In the genomic region with DNA sequence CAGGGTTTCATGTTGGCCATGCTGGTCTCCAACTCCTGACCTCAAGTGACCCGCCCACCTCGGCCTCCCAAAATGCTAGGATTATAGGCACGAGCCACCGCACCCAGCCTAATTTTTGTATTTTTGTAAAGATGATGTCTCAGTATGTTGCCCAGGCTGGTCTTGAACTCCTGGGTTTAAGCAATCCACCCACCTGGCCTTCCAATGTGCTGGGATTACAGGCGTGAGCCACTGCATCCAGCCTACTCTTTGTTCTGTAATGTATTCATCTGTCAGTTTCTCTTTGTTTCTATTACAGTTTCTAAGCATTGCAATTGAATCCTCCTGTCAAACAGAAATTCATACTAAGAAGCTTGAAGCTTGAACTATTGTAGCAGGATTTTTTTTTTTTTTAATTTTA, we compare ENCODE assay signal across 19 cellular contexts.
"Had no signal": no experiment of that assay in that cellular context is flagged by ENCODE, and none has a peak within 500 bp of the region (broad histone marks: within the 10 kb centered on the region; RNA-seq: fewer than 3 reads in every experiment).

No MANE protein-coding gene starts in this region.

- H3K4me3 Mint-ChIP-seq: endodermal cell; naive B cell; stimulated activated memory B cell treated with anti-CD40 and anti-IgM and Interleukin-4, amounts not matched to agents 10 μg/mL and 1 μg/mL and 100 μg/mL, for 72 hours had no signal

- DNase-seq: activated CD4-positive, alpha-beta T cell treated with anti-CD3 and anti-CD28 coated beads for 48 hours; activated CD4-positive, CD25-positive, alpha-beta regulatory T cell; activated T-cell treated with anti-CD3 and anti-CD28 coated beads for 4 hours; amygdala; cortex of kidney; endodermal cell; heart left ventricle; left colon; mesendoderm; naive B cell; small intestine; T1000; upper lobe of right lung had no signal

- H3K4me1 Mint-ChIP-seq: endodermal cell had no signal

- H3K36me3 ChIP-seq: cardiac muscle cell, heart left ventricle, thoracic aorta, upper lobe of right lung had no signal

- H3K27me3 ChIP-seq: cardiac muscle cell, gastroesophageal sphincter, heart left ventricle, upper lobe of right lung had no signal

- H3K9me3 ChIP-seq: gastroesophageal sphincter, heart left ventricle, thoracic aorta, upper lobe of right lung had no signal

- ATAC-seq: gastroesophageal sphincter; heart left ventricle; sciatic nerve; SK-N-SH treated with all-trans-retinoic acid at 6 μM for 48 hours; stimulated activated memory B cell treated with anti-CD40 and anti-IgM and Interleukin-4, amounts not matched to agents 10 μg/mL and 1 μg/mL and 100 μg/mL, for 72 hours; upper lobe of right lung had no signal

- H3K27ac Mint-ChIP-seq: endodermal cell; stimulated activated memory B cell treated with anti-CD40 and anti-IgM and Interleukin-4, amounts not matched to agents 10 μg/mL and 1 μg/mL and 100 μg/mL, for 72 hours had no signal

- H3K4me3 ChIP-seq: cardiac muscle cell, gastroesophageal sphincter, heart left ventricle, thoracic aorta, upper lobe of right lung had no signal

- H3K27me3 Mint-ChIP-seq: naive B cell; stimulated activated memory B cell treated with anti-CD40 and anti-IgM and Interleukin-4, amounts not matched to agents 10 μg/mL and 1 μg/mL and 100 μg/mL, for 72 hours had no signal

- H3K4me1 ChIP-seq: upper lobe of right lung had no signal

- H3K9me3 Mint-ChIP-seq: endodermal cell; naive B cell; stimulated activated memory B cell treated with anti-CD40 and anti-IgM and Interleukin-4, amounts not matched to agents 10 μg/mL and 1 μg/mL and 100 μg/mL, for 72 hours had no signal

- H3K27ac ChIP-seq: cardiac muscle cell, gastroesophageal sphincter, upper lobe of right lung had no signal
